Comparison of ENCODE assay signal across 14 cellular contexts in genomic region chr1:52925571-52926005, GRCh38. TPM values are rescaled to one million over a fixed set of nuclear protein-coding genes. Genes with fewer than 3 reads are reported as not detected.
DNase-seq lines count a peak whose midpoint lies in the region; ATAC-seq and TF ChIP-seq lines count a peak whose summit lies in the region.
"Had no signal": no experiment of that assay in that cellular context is flagged by ENCODE, and none has a peak within 500 bp of the region (broad histone marks: within the 10 kb centered on the region; RNA-seq: fewer than 3 reads in every experiment).

No MANE protein-coding gene starts in this region.

- no peaks in the 10 kb centered on the region for H3K27me3 Mint-ChIP-seq in activated CD8-positive, alpha-beta T cell treated with anti-CD3 and anti-CD28 coated beads for 36 hours
- H3K27me3 Mint-ChIP-seq: stimulated activated naive CD8-positive, alpha-beta T cell treated with anti-CD3 and anti-CD28 coated beads, Interleukin-15, amount 100 ng/mL, for 72 hours had no signal

- no peak overlapping the region for H2AK5ac ChIP-seq in mesendoderm (ENCODE audit: low read length)

- no peak overlapping the region for H4K5ac ChIP-seq in mesendoderm (ENCODE audit: low read length)

- no peak overlapping the region for H3K27ac Mint-ChIP-seq in activated CD8-positive, alpha-beta T cell treated with anti-CD3 and anti-CD28 coated beads for 36 hours
- H3K27ac Mint-ChIP-seq: activated naive CD8-positive, alpha-beta T cell treated with anti-CD3 and anti-CD28 coated beads, Interleukin-2, amount 50 U/mL, for 24 hours; stimulated activated naive CD8-positive, alpha-beta T cell treated with anti-CD3 and anti-CD28 coated beads, Interleukin-15, amount 100 ng/mL, for 72 hours had no signal

- H3K36me3 ChIP-seq in ACC112 (ENCODE audit: insufficient read depth, low read length) = no peaks in the 10 kb centered on the region
- H3K36me3 ChIP-seq in mucosa of stomach (ENCODE audit: control insufficient read depth, insufficient read depth, low read length) = no peaks in the 10 kb centered on the region
- H3K36me3 ChIP-seq in mesendoderm (ENCODE audit: control insufficient read depth, insufficient read depth, low read length) = no peaks in the 10 kb centered on the region
- H3K36me3 ChIP-seq: BLaER1 had no signal

- peak; percentile 23 for DNase-seq in NCI-H1105 treated with DMSO at 0.1 percent for 48 hours (lab: John Stamatoyannopoulos, UW)
- peak; percentile 26 for DNase-seq in choroid plexus epithelial cell (ENCODE audit: low read depth)
- DNase-seq in activated CD8-positive, alpha-beta T cell treated with anti-CD3 and anti-CD28 coated beads for 36 hours = no peak
- no peak for DNase-seq in mesendoderm
- no peak for DNase-seq in ACHN
- DNase-seq: activated naive CD8-positive, alpha-beta T cell treated with anti-CD3 and anti-CD28 coated beads, Interleukin-2, amount 50 U/mL, for 24 hours; KBM-7; NK-92 treated with Interleukin-12 subunit alpha and Interleukin-12 subunit beta, amount 100 ng/mL, for 24 hours; stimulated activated CD4-positive, alpha-beta T cell treated with anti-CD3 and anti-CD28 coated beads, Interleukin-1b, Interleukin-23, amount 100 ng/mL, for 48 hours; stimulated activated naive CD8-positive, alpha-beta T cell treated with anti-CD3 and anti-CD28 coated beads, Interleukin-15, amount 100 ng/mL, for 72 hours had no signal

- in situ Hi-C loops in ACHN (cut with HindIII; ENCODE audit: low pct_ligation_motif_present, low pct_unique_long_range_greater_than_20kb, low sequenced_read_pairs) = no loop called here

- no CpG with 5 or more reads among the region's 5 CpGs for WGBS in mesendoderm (ENCODE audit: extremely low coverage, insufficient coverage, low lambda C conversion rate)

- TF ChIP-seq CTCF in choroid plexus epithelial cell (conservative IDR thresholded peaks at IDR 0.05; ENCODE audit: low read depth, low read length) = no peak
- TF ChIP-seq CTCF in activated CD8-positive, alpha-beta T cell treated with anti-CD3 and anti-CD28 coated beads for 36 hours (IDR thresholded peaks at IDR 0.05) = no peak

- POLR2A ChIA-PET in activated CD8-positive, alpha-beta T cell treated with anti-CD3 and anti-CD28 coated beads for 36 hours (lab: Charles Lee) = no interaction called here

- H3K27me3 ChIP-seq in ACC112 (ENCODE audit: insufficient read depth, low read length) (no peaks in the 10 kb centered on the region), mucosa of stomach (ENCODE audit: control insufficient read depth, insufficient read depth, low read length) (no peaks in the 10 kb centered on the region), mesendoderm (ENCODE audit: insufficient read depth, low read length, poor library complexity) (peaks cover 22% of the 10 kb centered on the region)

- H3K27ac ChIP-seq in ACC112 (ENCODE audit: low read depth, low read length) = no peak overlapping the region
- H3K27ac ChIP-seq in mesendoderm (ENCODE audit: low read depth, low read length) = no peak overlapping the region
- H3K27ac ChIP-seq: BLaER1 had no signal

- H3K9ac ChIP-seq in mucosa of stomach (ENCODE audit: low read length) (no peak overlapping the region), mesendoderm (ENCODE audit: low read length) (no peak overlapping the region)
- H3K9ac ChIP-seq: BLaER1 had no signal

- H3K23ac ChIP-seq in mesendoderm (ENCODE audit: low read length) = no peak overlapping the region

- H2AFZ ChIP-seq in ACC112 (ENCODE audit: low read length, unreplicated experiment) = peak overlapping the region; percentile 1

- no peaks in the 10 kb centered on the region for H3K9me3 Mint-ChIP-seq in activated CD8-positive, alpha-beta T cell treated with anti-CD3 and anti-CD28 coated beads for 36 hours
- H3K9me3 Mint-ChIP-seq: activated naive CD8-positive, alpha-beta T cell treated with anti-CD3 and anti-CD28 coated beads, Interleukin-2, amount 50 U/mL, for 24 hours; stimulated activated naive CD8-positive, alpha-beta T cell treated with anti-CD3 and anti-CD28 coated beads, Interleukin-15, amount 100 ng/mL, for 72 hours had no signal

- H3K36me3 Mint-ChIP-seq in activated CD8-positive, alpha-beta T cell treated with anti-CD3 and anti-CD28 coated beads for 36 hours (ENCODE audit: low read depth) = no peaks in the 10 kb centered on the region

- H3K4ac ChIP-seq in mesendoderm (ENCODE audit: low read depth, low read length) = no peak overlapping the region

- no peak overlapping the region for H3K18ac ChIP-seq in mesendoderm (ENCODE audit: low read length)

- H3K4me1 Mint-ChIP-seq in activated CD8-positive, alpha-beta T cell treated with anti-CD3 and anti-CD28 coated beads for 36 hours (ENCODE audit: low read depth) = peaks cover 20% of the 10 kb centered on the region

- H2BK5ac ChIP-seq in mesendoderm (ENCODE audit: low read length) = no peak overlapping the region

- no peak for ATAC-seq in activated CD8-positive, alpha-beta T cell treated with anti-CD3 and anti-CD28 coated beads for 36 hours
- no peak for ATAC-seq in GM18520 (IDR thresholded peaks at IDR 0.05; ENCODE audit: unreplicated experiment)
- ATAC-seq: activated naive CD8-positive, alpha-beta T cell treated with anti-CD3 and anti-CD28 coated beads, Interleukin-2, amount 50 U/mL, for 24 hours; stimulated activated naive CD8-positive, alpha-beta T cell treated with anti-CD3 and anti-CD28 coated beads, Interleukin-15, amount 100 ng/mL, for 72 hours had no signal

- H3K79me2 ChIP-seq in ACC112 (ENCODE audit: control insufficient read depth, insufficient read depth, low read length, unreplicated experiment) = no peaks in the 10 kb centered on the region
- H3K79me2 ChIP-seq in mesendoderm (ENCODE audit: control insufficient read depth, insufficient read depth, low read length) = no peaks in the 10 kb centered on the region

- CTCF ChIA-PET in activated CD8-positive, alpha-beta T cell treated with anti-CD3 and anti-CD28 coated beads for 36 hours (lab: Charles Lee) = no interaction called here

- H3K56ac ChIP-seq in mesendoderm (ENCODE audit: low read length) = no peak overlapping the region

- H3K79me1 ChIP-seq in mesendoderm (ENCODE audit: low read length) = no peaks in the 10 kb centered on the region

- intact Hi-C loops in activated CD8-positive, alpha-beta T cell treated with anti-CD3 and anti-CD28 coated beads for 36 hours (cut with micrococcal nuclease) = no loop called here

- no peak overlapping the region for H4K8ac ChIP-seq in mesendoderm (ENCODE audit: low read depth, low read length)

- no peak overlapping the region for H2BK15ac ChIP-seq in mesendoderm (replicated peaks; ENCODE audit: low read depth)

- H3K4me1 ChIP-seq in ACC112 (ENCODE audit: control insufficient read depth, insufficient read depth, low read length, unreplicated experiment) (peaks cover 10% of the 10 kb centered on the region), mucosa of stomach (ENCODE audit: control insufficient read depth, insufficient read depth, low read length) (peaks cover 26% of the 10 kb centered on the region), mesendoderm (ENCODE audit: control insufficient read depth, low read depth, low read length) (peaks cover 2% of the 10 kb centered on the region)

- H3K4me3 ChIP-seq in ACC112 (ENCODE audit: low read depth, low read length) (peak overlapping the region; percentile 5; the same call in 1 of the 2 replicates), choroid plexus epithelial cell (ENCODE audit: low read depth, low read length) (no peak overlapping the region), mucosa of stomach (ENCODE audit: low read length) (peak overlapping the region; percentile 4), mesendoderm (ENCODE audit: low read length) (no peak overlapping the region)
- H3K4me3 ChIP-seq: BLaER1 had no signal

- H2BK120ac ChIP-seq in mesendoderm (ENCODE audit: low read depth, low read length) = no peak overlapping the region

- no peaks in the 10 kb centered on the region for H3K9me3 ChIP-seq in mucosa of stomach (ENCODE audit: control insufficient read depth, low read length)

- H3K4me2 ChIP-seq in mesendoderm (ENCODE audit: low read length) = no peak overlapping the region

- H3K4me3 Mint-ChIP-seq in activated CD8-positive, alpha-beta T cell treated with anti-CD3 and anti-CD28 coated beads for 36 hours = no peak overlapping the region

RNA-seq across cellular contexts. Expression of gene SCP2, which starts 1.5 kb away (rescaled TPM):
- total RNA-seq in activated CD8-positive, alpha-beta T cell treated with anti-CD3 and anti-CD28 coated beads for 36 hours = 10 to 100 TPM; 60.7 to 66.8 TPM
- 28.4 TPM for polyA plus RNA-seq in mesendoderm (2013, experiment 1 of 2)
- polyA plus RNA-seq in mesendoderm (2013, experiment 2 of 2) = 35.8 TPM

RNA-seq across cellular contexts. Expression of gene ECHDC2, which starts 4.0 kb away (rescaled TPM):
- 10 to 100 TPM; 32.6 to 36.4 TPM for total RNA-seq in activated CD8-positive, alpha-beta T cell treated with anti-CD3 and anti-CD28 coated beads for 36 hours
- polyA plus RNA-seq in mesendoderm (2013, experiment 1 of 2) = 3.5 TPM
- 3.4 TPM for polyA plus RNA-seq in mesendoderm (2013, experiment 2 of 2)

Comparison
In these comparisons a context has a peak if more than half of its experiments do, and no peak if none do; other contexts are left out.
1. H3K4me3 ChIP-seq: peak in ACC112 (single experiment) and mucosa of stomach (single experiment); none in choroid plexus epithelial cell (single experiment) and mesendoderm (single experiment).
2. DNase-seq: peak in NCI-H1105 treated with DMSO at 0.1 percent for 48 hours (single experiment) and choroid plexus epithelial cell (single experiment); none in activated CD8-positive, alpha-beta T cell treated with anti-CD3 and anti-CD28 coated beads for 36 hours (single experiment), mesendoderm (single experiment) and ACHN (single experiment).